8 cellular contexts compared by ENCODE assay signal in genomic region chr6:109093732-109094131, GRCh38. TPM values are rescaled to one million over a fixed set of nuclear protein-coding genes. Genes with fewer than 3 reads are reported as not detected.
A peak's percentile ranks its signal among the peaks of the same experiment; 100 is the strongest.
DNase-seq lines count a peak whose midpoint lies in the region; ATAC-seq, FAIRE-seq and TF ChIP-seq lines count a peak whose summit lies in the region.

No MANE protein-coding gene starts in this region.

- no peaks in the 10 kb centered on the region for H4K20me1 ChIP-seq in GM12878 (ENCODE audit: control insufficient read depth, insufficient read depth)

- TF ChIP-seq CTCF in C4-2B (conservative IDR thresholded peaks at IDR 0.05) (no peak), GM12878 (IDR thresholded peaks at IDR 0.05 in 2 of 3, conservative IDR thresholded peaks at IDR 0.05 in 1 of 3; ENCODE audit: control insufficient read depth in 2 of 3, extremely low read depth in 1 of 3, insufficient read depth in 1 of 3, low read depth in 3 of 3, low read length in 3 of 3) (no peak), liver (IDR thresholded peaks at IDR 0.05; ENCODE audit: low read depth, low read length, missing input control) (no peak), tibial nerve (IDR thresholded peaks at IDR 0.05) (no peak)

- no peak for FAIRE-seq in GM12878 (lab: Jason Lieb, UNC)

- no peaks in the 10 kb centered on the region for H3K36me3 ChIP-seq in GM12878 (ENCODE audit: control insufficient read depth in 2 of 2, insufficient read depth in 2 of 2, low read length in 1 of 2)
- H3K36me3 ChIP-seq in liver (ENCODE audit: control insufficient read depth in 4 of 4, insufficient read depth in 3 of 4, low read depth in 1 of 4, low read length in 3 of 4): peaks cover 0 to 1% (median 0%) of the 10 kb centered on the region in 4 donors
- no peaks in the 10 kb centered on the region for H3K36me3 ChIP-seq in tibial nerve

- TF ChIP-seq POLR2A in GM12878 (IDR thresholded peaks at IDR 0.05; ENCODE audit: low read depth, low read length) (no peak), tibial nerve (IDR thresholded peaks at IDR 0.05) (no peak)

- no TSS peak for BruUV-seq in GM12878 (replicated peaks; lab: Mats Ljungman, UMichigan)

- TF ChIP-seq EP300 in GM12878 (IDR thresholded peaks at IDR 0.05; ENCODE audit: borderline replicate concordance in 1 of 2, control insufficient read depth in 1 of 2, low read depth in 2 of 2, low read length in 2 of 2) (no peak), tibial nerve (IDR thresholded peaks at IDR 0.05) (no peak)

- peak overlapping the region; percentile 75 for H2AFZ ChIP-seq in GM12878 (ENCODE audit: control insufficient read depth, low read depth, low read length)

- no peak for ATAC-seq in GM12878

- H3K9ac ChIP-seq in GM12878 (ENCODE audit: control insufficient read depth, insufficient read depth, low read length): peak overlapping the region; percentile 91
- H3K9ac ChIP-seq in liver (ENCODE audit: low read depth in 1 of 2, low read length in 2 of 2): peak overlapping the region; percentile 78 to 85

- H3K4me2 ChIP-seq in GM12878 (ENCODE audit: control insufficient read depth, insufficient read depth): peak overlapping the region; percentile 73

- H3K4me3 ChIP-seq in GM12878 (peak overlapping the region; percentile 90), liver (ENCODE audit: low read depth in 1 of 3, low read length in 3 of 3) (peak overlapping the region; percentile 63 to 97 (median 89)), tibial nerve (peak overlapping the region; percentile 61 to 82 (median 78))

- H3K4me1 ChIP-seq in GM12878 (ENCODE audit: control insufficient read depth, insufficient read depth, low read length) (no peaks in the 10 kb centered on the region), liver (ENCODE audit: control insufficient read depth in 4 of 4, insufficient read depth in 4 of 4, low read length in 3 of 4) (peaks cover 5 to 41% (median 18%) of the 10 kb centered on the region in 4 donors), tibial nerve (peaks cover 0 to 59% (median 15%) of the 10 kb centered on the region in 4 donors)

- in situ Hi-C loops in KBM-7 (cut with MboI; ENCODE audit: low pct_unique_long_range_greater_than_20kb, low sequenced_read_pairs): loop anchor here (25.0 kb wide), 1 partner anchor 1131 kb away; the partner anchor contains the start of gene SEC63
- in situ Hi-C loops in GM12878 (cut with MboI): no loop called here

- DNase-seq in KBM-7 (peak; percentile 24), GM12878 (ENCODE audit: low read depth, low spot score) (no peak), tibial nerve (ENCODE audit: low spot score in 2 of 2) (no peak), T-helper 9 cell (no peak), retina (no peak), GM19238 (ENCODE audit: insufficient read length, low spot score) (no peak)

- H3K27ac ChIP-seq in C4-2B: peak overlapping the region; percentile 80; the same call in 1 of the 2 replicates
- peak overlapping the region; percentile 33; the same call in 1 of the 2 replicates for H3K27ac ChIP-seq in GM12878 (ENCODE audit: control insufficient read depth, insufficient read depth)
- peak overlapping the region in 1 of 2 donors; percentile 88 for H3K27ac ChIP-seq in liver (ENCODE audit: low read depth in 1 of 2, low read length in 2 of 2)
- H3K27ac ChIP-seq in tibial nerve: peak overlapping the region; percentile 95 to 99 (median 98)

- RAD21 ChIA-PET in GM12878 (lab: Charles Lee; ENCODE audit: unreplicated experiment): interaction anchor here (0.7 to 2.6 kb wide), 10 partner anchors 11 to 289 kb away, joined by 3 to 11 read pairs (median 4); partner anchors contain the start of gene CD164

- intact Hi-C loops in GM12878 (cut with micrococcal nuclease; ENCODE audit: unreplicated experiment): loop anchor here (2.0 kb wide), 1 partner anchor 289 kb away; the partner anchor contains the start of gene CD164

- H3K27me3 ChIP-seq in GM12878 (replicated peaks in 1 of 2; ENCODE audit: control insufficient read depth in 2 of 2, insufficient read depth in 2 of 2, low read length in 1 of 2): no peaks in the 10 kb centered on the region
- H3K27me3 ChIP-seq in liver (ENCODE audit: control insufficient read depth in 4 of 4, insufficient read depth in 4 of 4, low read length in 3 of 4): no peaks in the 10 kb centered on the region
- no peaks in the 10 kb centered on the region for H3K27me3 ChIP-seq in tibial nerve

- H3K79me2 ChIP-seq in GM12878 (ENCODE audit: control insufficient read depth, insufficient read depth, low read length): peaks cover 10% of the 10 kb centered on the region

- no peak for TF ChIP-seq RAD21 in GM12878 (IDR thresholded peaks at IDR 0.05; ENCODE audit: insufficient read depth, low read depth, low read length)
- no peak for TF ChIP-seq RAD21 in liver (IDR thresholded peaks at IDR 0.05)

- SMC1A ChIA-PET in GM12878 (lab: Charles Lee; ENCODE audit: uncharacterized antibody, unreplicated experiment): interaction anchor here (0.5 to 3.4 kb wide), 10 partner anchors 9 to 96 kb away, joined by 3 to 24 read pairs (median 6); no protein-coding TSS in a partner anchor

- POLR2A ChIA-PET in GM12878 (lab: Charles Lee): interaction anchor here (0.6 to 2.3 kb wide), 15 partner anchors 8 to 801 kb away, joined by 3 to 10 read pairs (median 5); partner anchors contain the start of gene CD164

- CTCF ChIA-PET in GM12878 (lab: Yijun Ruan, JAX): interaction anchor here (1.0 to 8.5 kb wide), 6 partner anchors 9 to 348 kb away, joined by 3 to 38 read pairs (median 8); partner anchors contain the start of gene CD164

- under 1% methylated on average over 9 of the region's 9 CpGs for WGBS in GM12878 (ENCODE audit: insufficient coverage, insufficient replicate concordance, low lambda C conversion rate, missing lambda C conversion rate)
- WGBS in liver: under 1% methylated on average over 9 of the region's 9 CpGs
- WGBS in tibial nerve, 2 donors: 0 to 1% methylated on average over 9 of the region's 9 CpGs

- H3K9me3 ChIP-seq in GM12878 (replicated peaks; ENCODE audit: control insufficient read depth, insufficient read depth, low read length): no peaks in the 10 kb centered on the region
- H3K9me3 ChIP-seq in liver (ENCODE audit: control insufficient read depth in 4 of 4, low read length in 3 of 4): no peaks in the 10 kb centered on the region
- no peaks in the 10 kb centered on the region for H3K9me3 ChIP-seq in tibial nerve

TF ChIP-seq in GM12878, 131 proteins besides CTCF, POLR2A, EP300 and RAD21 (continues in another document):
- TF ChIP-seq HDAC2 (IDR thresholded peaks at IDR 0.05) (no peak), ZSCAN29 (IDR thresholded peaks at IDR 0.05) (no peak), SP1 (IDR thresholded peaks at IDR 0.05; ENCODE audit: low read depth, low read length) (no peak), RFX5 (IDR thresholded peaks at IDR 0.05; ENCODE audit: low read depth, low read length) (no peak), IKZF1 (conservative IDR thresholded peaks at IDR 0.05) (no peak), NFXL1 (IDR thresholded peaks at IDR 0.05; ENCODE audit: borderline replicate concordance) (no peak)

TF ChIP-seq in liver, 16 proteins besides CTCF, POLR2A, EP300 and RAD21 (continues in another document):
- TF ChIP-seq MAX (IDR thresholded peaks at IDR 0.05): no peak

RNA-seq across cellular contexts. Expression of gene SESN1, which starts 0.9 kb away (rescaled TPM):
- 12.5 and 14.1 TPM in 2 replicates for total RNA-seq in GM12878 (2013; cell fraction: nucleolus; rRNA removed)
- total RNA-seq in GM12878 (2014; rRNA removed): 3.8 and 4.3 TPM in 2 replicates
- 3.1 and 3.2 TPM in 2 replicates for total RNA-seq in GM12878 (2014; rRNA removed; fragmentation: Illumina TruSeq; extraction: Trizol)
- 2.4 and 2.8 TPM in 2 replicates for total RNA-seq in GM12878 (2021)
- polyA plus RNA-seq in GM12878 (2011; ENCODE audit: low read depth): 1.8 TPM
- polyA plus RNA-seq in GM12878 (2011; rRNA removed): 13.0 and 17.3 TPM in 2 replicates
- 4.1 and 5.0 TPM in 2 replicates for polyA plus RNA-seq in GM12878 (2011; cell fraction: cytosol; rRNA removed)
- polyA plus RNA-seq in GM12878 (2011; cell fraction: nucleus; rRNA removed): 8.0 and 11.5 TPM in 2 replicates
- 2.8 and 5.1 TPM in 2 replicates for polyA plus RNA-seq in GM12878 (2012)
- polyA plus RNA-seq in GM12878 (2014; fragmentation: Illumina TruSeq; extraction: Trizol): 3.4 TPM in 2 replicates
- 1 to 10 TPM; 1.3 to 1.4 TPM for polyA plus RNA-seq in GM12878 (2014; fragmentation: Nextera tagmentation; extraction: Ambion mirVana)
- 2.0 and 3.0 TPM in 2 replicates for polyA plus RNA-seq in GM12878 (2014; rRNA removed)
- 1 to 10 TPM; 6.0 to 8.3 TPM for polyA plus RNA-seq in GM12878 (2016; fragmentation: Nextera tagmentation; extraction: Ambion mirVana)
- polyA minus RNA-seq in GM12878 (2011; rRNA and poly(A)+ RNA removed): 8.3 and 10.6 TPM in 2 replicates
- 2.8 and 3.5 TPM in 2 replicates for polyA minus RNA-seq in GM12878 (2011; cell fraction: cytosol; rRNA and poly(A)+ RNA removed)
- 12.1 and 12.2 TPM in 2 replicates for polyA minus RNA-seq in GM12878 (2011; cell fraction: nucleus; rRNA and poly(A)+ RNA removed)
- total RNA-seq in liver: 10 to 100 TPM; 14.1 to 17.0 TPM
- polyA plus RNA-seq in liver: 1 to 10 TPM; 6.2 to 7.9 TPM
- 100 to 1,000 TPM in 1 of 4 donors, 10 to 100 TPM in 3; 79.8 to 112 (median 90.8) TPM for total RNA-seq in tibial nerve

RNA-seq across cellular contexts. Expression of gene CEP57L1, which starts 1.6 kb away (rescaled TPM):
- 35.4 and 36.5 TPM in 2 replicates for total RNA-seq in GM12878 (2013; cell fraction: nucleolus; rRNA removed)
- total RNA-seq in GM12878 (2014; rRNA removed) (18.5 and 22.1 TPM in 2 replicates), GM12878 (2014; rRNA removed; fragmentation: Illumina TruSeq; extraction: Trizol) (25.6 and 27.4 TPM in 2 replicates), GM12878 (2021) (13.9 and 16.5 TPM in 2 replicates), liver (10 to 100 TPM; 10.1 to 22.1 TPM), tibial nerve (10 to 100 TPM; 17.3 to 28.3 (median 27.3) TPM)
- polyA plus RNA-seq in GM12878 (2011; ENCODE audit: low read depth): 7.7 TPM
- polyA plus RNA-seq in GM12878 (2011; rRNA removed) (21.3 and 36.4 TPM in 2 replicates), GM12878 (2014; fragmentation: Illumina TruSeq; extraction: Trizol) (20.4 and 34.4 TPM in 2 replicates), GM12878 (2014; fragmentation: Nextera tagmentation; extraction: Ambion mirVana) (10 to 100 TPM; 22.6 to 24.0 TPM), GM12878 (2014; rRNA removed) (12.0 and 12.7 TPM in 2 replicates), GM12878 (2016; fragmentation: Nextera tagmentation; extraction: Ambion mirVana) (10 to 100 TPM; 29.0 to 30.5 TPM), liver (10 to 100 TPM in 1 of 2 donors, 1 to 10 TPM in 1; 3.8 to 10.2 TPM)
- polyA plus RNA-seq in GM12878 (2011; cell fraction: cytosol; rRNA removed): 9.2 and 13.6 TPM in 2 replicates
- polyA plus RNA-seq in GM12878 (2011; cell fraction: nucleus; rRNA removed): 14.8 and 16.3 TPM in 2 replicates
- polyA plus RNA-seq in GM12878 (2012): 8.2 and 12.6 TPM in 2 replicates
- 9.3 and 13.4 TPM in 2 replicates for polyA minus RNA-seq in GM12878 (2011; rRNA and poly(A)+ RNA removed)
- polyA minus RNA-seq in GM12878 (2011; cell fraction: cytosol; rRNA and poly(A)+ RNA removed): 4.0 and 12.5 TPM in 2 replicates
- 8.6 and 12.9 TPM in 2 replicates for polyA minus RNA-seq in GM12878 (2011; cell fraction: nucleus; rRNA and poly(A)+ RNA removed)

Comparison
In these comparisons a context has a peak if more than half of its experiments do, and no peak if none do; other contexts are left out.
1. RNA of gene SESN1, which starts 0.9 kb away (total RNA-seq): 79.8 to 112 TPM in tibial nerve; 14.1 to 17.0 TPM in liver and 2.4 to 14.1 TPM in GM12878; every median in the first group is over 4 times any median in the second.
2. Peak in every context shown above with its lines, with median percentiles within 50 percentile points of each other: H3K4me3 ChIP-seq.